In genomic region chr7:39617010-39617409, GRCh38 we compare ENCODE assay signal across 1 cellular context.
TF ChIP-seq lines count a peak whose summit lies in the region.

No MANE protein-coding gene starts in this region.

TF ChIP-seq in SK-N-SH, 30 proteins besides CTCF, POLR2A, EP300 and RAD21 (continued from another document):
- TF ChIP-seq RFX5 (IDR thresholded peaks at IDR 0.05; ENCODE audit: low read length) (no peak), USF1 (IDR thresholded peaks at IDR 0.05; ENCODE audit: borderline replicate concordance, low read depth) (no peak), RCOR1 (IDR thresholded peaks at IDR 0.05; ENCODE audit: low read length) (no peak), NRF1 (IDR thresholded peaks at IDR 0.05; ENCODE audit: low read depth, low read length) (no peak)
